Comparison of ENCODE assay signal across 1 cellular context in the genomic region with DNA sequence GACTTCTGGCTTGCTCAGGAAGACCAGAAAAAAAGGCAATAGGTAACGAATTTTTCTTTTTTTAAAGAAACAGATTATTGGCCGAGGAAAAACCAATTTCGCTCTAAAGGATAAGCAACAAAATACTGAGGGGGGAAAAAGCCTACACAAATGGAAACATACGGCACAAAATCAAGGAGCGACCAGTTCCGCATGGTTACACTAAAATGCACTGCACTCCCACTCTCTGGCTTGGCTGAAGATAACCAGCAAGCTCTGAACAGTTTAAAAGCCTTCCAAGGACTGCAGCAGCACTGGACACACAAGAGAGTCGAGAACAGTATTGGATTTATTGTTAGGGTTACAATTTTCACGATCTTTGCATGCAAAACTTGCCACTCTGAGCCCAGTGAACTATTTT.
TF ChIP-seq lines count a peak whose summit lies in the region.

No MANE protein-coding gene starts in this region.

TF ChIP-seq in HepG2, 621 proteins besides CTCF, POLR2A, EP300 and RAD21 (continued from another document):
- TF ChIP-seq SYNCRIP (IDR thresholded peaks at IDR 0.05; ENCODE audit: insufficient read depth, low read depth, low read length), result no peak
- no peak for TF ChIP-seq ZNF263 (CRISPR knock-in tag; IDR thresholded peaks at IDR 0.05)
- no peak for TF ChIP-seq ZNF260 (CRISPR knock-in tag; IDR thresholded peaks at IDR 0.05; ENCODE audit: borderline replicate concordance, low read depth)
- no peak for TF ChIP-seq NR2F2 (IDR thresholded peaks at IDR 0.05; ENCODE audit: borderline replicate concordance, low read depth)
- TF ChIP-seq SNAPC4 (CRISPR knock-in tag; IDR thresholded peaks at IDR 0.05), result no peak
- no peak for TF ChIP-seq ZNF430 (CRISPR knock-in tag; IDR thresholded peaks at IDR 0.05)
- TF ChIP-seq SMAD9 (CRISPR knock-in tag; IDR thresholded peaks at IDR 0.05), result no peak
- no peak for TF ChIP-seq GTF3A (CRISPR knock-in tag; conservative IDR thresholded peaks at IDR 0.05)
- TF ChIP-seq ZNF564 (CRISPR knock-in tag; IDR thresholded peaks at IDR 0.05), result no peak
- TF ChIP-seq ATRX (CRISPR knock-in tag; IDR thresholded peaks at IDR 0.05; ENCODE audit: borderline replicate concordance), result no peak
- no peak for TF ChIP-seq ZNF550 (CRISPR knock-in tag; IDR thresholded peaks at IDR 0.05; ENCODE audit: borderline replicate concordance)
- TF ChIP-seq KDM5B (CRISPR knock-in tag; IDR thresholded peaks at IDR 0.05; ENCODE audit: borderline replicate concordance), result no peak
- TF ChIP-seq MED13 (CRISPR knock-in tag; IDR thresholded peaks at IDR 0.05), result no peak
- TF ChIP-seq WIZ (CRISPR knock-in tag; IDR thresholded peaks at IDR 0.05), result no peak
- no peak for TF ChIP-seq ZNF225 (CRISPR knock-in tag; IDR thresholded peaks at IDR 0.05)
- TF ChIP-seq ATF6 (CRISPR knock-in tag; conservative IDR thresholded peaks at IDR 0.05), result no peak
